ENCODE assay signal across 8 cellular contexts in genomic region chr3:136659253-136659652, GRCh38.
A peak's percentile ranks its signal among the peaks of the same experiment; 100 is the strongest.
DNase-seq lines count a peak whose midpoint lies in the region; ATAC-seq and TF ChIP-seq lines count a peak whose summit lies in the region.

No MANE protein-coding gene starts in this region.

- H3K9me3 ChIP-seq in HAP-1 = peaks cover 12% of the 10 kb centered on the region; the same call in 1 of the 2 replicates

- H3K4me3 Mint-ChIP-seq in progenitor cell of endocrine pancreas (ENCODE audit: low read depth) = no peak overlapping the region

- H3K4me3 ChIP-seq in HAP-1 (no peak overlapping the region), fibroblast of the aortic adventitia (ENCODE audit: low read depth, low read length) (no peak overlapping the region)

- H3K27me3 Mint-ChIP-seq in progenitor cell of endocrine pancreas = no peaks in the 10 kb centered on the region

- peaks cover 9% of the 10 kb centered on the region for H3K9me3 Mint-ChIP-seq in progenitor cell of endocrine pancreas (ENCODE audit: low read depth)

- DNase-seq in HAP-1 (ENCODE audit: low spot score in 2 of 2) (peak; percentile 79 to 90), NCI-H748 treated with DMSO at 0.1 percent for 48 hours (lab: John Stamatoyannopoulos, UW) (peak; percentile 40), fibroblast of the aortic adventitia (ENCODE audit: low read depth) (peak; percentile 77), progenitor cell of endocrine pancreas (ENCODE audit: low spot score, unreplicated experiment) (no peak), HK-2 (ENCODE audit: unreplicated experiment) (no peak), GM10266 (ENCODE audit: extremely low spot score) (no peak)
- no peak for DNase-seq in stimulated activated naive CD8-positive, alpha-beta T cell treated with anti-CD3 and anti-CD28 coated beads, Interleukin-15, Interleukin-2, amounts not matched to agents 100 U/mL and 50 U/mL, for 24 hours

- ATAC-seq in GM18907 (IDR thresholded peaks at IDR 0.05; ENCODE audit: unreplicated experiment) = no peak
- no peak for ATAC-seq in stimulated activated naive CD8-positive, alpha-beta T cell treated with anti-CD3 and anti-CD28 coated beads, Interleukin-15, Interleukin-2, amounts not matched to agents 100 U/mL and 50 U/mL, for 24 hours

- TF ChIP-seq CTCF in fibroblast of the aortic adventitia (IDR thresholded peaks at IDR 0.05; ENCODE audit: insufficient read depth, low read length) (no peak), progenitor cell of endocrine pancreas (IDR thresholded peaks at IDR 0.05; ENCODE audit: unreplicated experiment) (no peak), GM10266 (IDR thresholded peaks at IDR 0.05; ENCODE audit: control insufficient read depth, insufficient read depth, low read depth, missing control alignments) (no peak)

- H3K36me3 ChIP-seq in HAP-1 (replicated peaks) = peaks cover 5% of the 10 kb centered on the region; the same call in 1 of the 2 replicates

- H3K27me3 ChIP-seq in HAP-1 (ENCODE audit: low read depth) = no peaks in the 10 kb centered on the region

- H3K4me1 ChIP-seq in HAP-1 = peaks cover 14% of the 10 kb centered on the region

- in situ Hi-C loops in HAP-1 (cut with MboI; ENCODE audit: low sequenced_read_pairs) = no loop called here

- peaks cover 8% of the 10 kb centered on the region for H3K36me3 Mint-ChIP-seq in progenitor cell of endocrine pancreas (ENCODE audit: insufficient read depth)

- H3K27ac Mint-ChIP-seq in progenitor cell of endocrine pancreas = peak overlapping the region; percentile 29

- H3K4me1 Mint-ChIP-seq in progenitor cell of endocrine pancreas (ENCODE audit: low read depth) = peaks cover 10% of the 10 kb centered on the region

Comparison
In these comparisons a context has a peak if more than half of its experiments do, and no peak if none do; other contexts are left out.
1. DNase-seq: peak in HAP-1 (2 of 2), NCI-H748 treated with DMSO at 0.1 percent for 48 hours (single experiment) and fibroblast of the aortic adventitia (single experiment); none in progenitor cell of endocrine pancreas (single experiment), HK-2 (single experiment), GM10266 (single experiment) and stimulated activated naive CD8-positive, alpha-beta T cell treated with anti-CD3 and anti-CD28 coated beads, Interleukin-15, Interleukin-2, amounts not matched to agents 100 U/mL and 50 U/mL, for 24 hours (single experiment).